In the genomic region with DNA sequence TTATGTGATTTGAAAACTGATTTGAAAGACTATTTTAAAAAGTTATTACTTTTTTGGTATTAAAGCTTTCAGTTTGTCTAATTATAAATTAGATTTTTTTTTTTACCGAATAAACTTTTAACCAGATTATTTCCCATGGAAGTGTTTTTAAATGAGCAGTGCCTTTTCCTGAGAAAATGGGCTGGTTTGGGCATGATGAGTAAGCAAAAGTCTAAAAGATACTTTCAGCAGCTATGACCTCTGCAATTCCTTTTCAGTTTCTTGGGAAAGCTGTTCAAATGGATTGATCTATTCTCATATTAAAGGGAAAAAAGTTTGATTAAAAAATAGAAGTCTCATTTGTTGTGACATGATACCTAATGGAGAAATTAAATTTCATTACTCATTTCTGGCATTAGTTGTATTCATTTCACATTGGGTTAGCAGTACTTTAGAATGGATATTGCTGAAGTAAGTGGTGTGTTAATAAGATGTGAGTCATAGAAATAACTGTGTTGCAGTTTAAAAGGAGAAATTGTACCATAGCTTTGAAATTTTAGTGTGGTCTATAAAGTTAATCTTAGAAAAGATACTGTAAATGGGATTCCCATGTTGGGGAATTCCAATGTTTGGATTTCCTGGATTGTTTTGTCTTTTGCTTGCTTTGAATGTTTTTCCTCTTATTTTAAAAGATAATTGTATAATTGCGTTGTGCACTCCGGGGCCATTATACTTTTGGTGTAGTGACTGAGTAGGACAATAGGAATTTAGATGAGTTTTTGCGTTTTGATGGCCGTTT, we compare ENCODE assay signal across 14 cellular contexts. TPM values are rescaled to one million over a fixed set of nuclear protein-coding genes. Genes with fewer than 3 reads are reported as not detected.
A peak's percentile ranks its signal among the peaks of the same experiment; 100 is the strongest.
DNase-seq lines count a peak whose midpoint lies in the region; ATAC-seq and TF ChIP-seq lines count a peak whose summit lies in the region.
"Had no signal": no experiment of that assay in that cellular context is flagged by ENCODE, and none has a peak within 500 bp of the region (broad histone marks: within the 10 kb centered on the region; RNA-seq: fewer than 3 reads in every experiment).

No MANE protein-coding gene starts in this region.

- POLR2A ChIA-PET in RWPE1 (lab: Yijun Ruan, JAX; ENCODE audit: low non-redundant PET): no interaction called here

- H3K36me3 ChIP-seq in GM23338 (ENCODE audit: insufficient read depth) (no peaks in the 10 kb centered on the region), psoas muscle (ENCODE audit: insufficient read depth in 1 of 2, low read depth in 1 of 2) (no peaks in the 10 kb centered on the region)
- H3K36me3 ChIP-seq: suprapubic skin had no signal

- no peaks in the 10 kb centered on the region for H3K9me2 ChIP-seq in GM23338 (ENCODE audit: insufficient read depth)

- CTCF ChIA-PET in RWPE1 (lab: Yijun Ruan, JAX): interaction anchor here (0.6 to 1.1 kb wide), 4 partner anchors 20 to 683 kb away, joined by 3 read pairs; no protein-coding TSS in a partner anchor

- no peaks in the 10 kb centered on the region for H3K27me3 ChIP-seq in GM23338 (ENCODE audit: insufficient read depth)
- H3K27me3 ChIP-seq in psoas muscle (ENCODE audit: insufficient read depth in 3 of 3, low read length in 2 of 3): no peaks in the 10 kb centered on the region
- H3K27me3 ChIP-seq: suprapubic skin had no signal

- H3K27ac Mint-ChIP-seq in GM23338: peak overlapping the region; percentile 76
- H3K27ac Mint-ChIP-seq: activated CD8-positive, alpha-beta T cell treated with anti-CD3 and anti-CD28 coated beads, Interleukin-2, amount 10 ng/mL, durations not matched to agents 7 days and 5 days; activated naive CD4-positive, alpha-beta T cell treated with anti-CD3 and anti-CD28 coated beads for 36 hours had no signal

- peaks cover 3% of the 10 kb centered on the region; the same call in 2 of the 3 replicates for H3K9me3 Mint-ChIP-seq in GM23338

- H3K79me2 ChIP-seq in GM23338 (replicated peaks; ENCODE audit: insufficient read depth): peaks cover 100% of the 10 kb centered on the region

- intact Hi-C loops in psoas muscle (cut with DNase I): no loop called here

- H3K4me2 ChIP-seq in GM23338: peak overlapping the region; percentile 19

- ATAC-seq in GM23338 (no peak), psoas muscle (peak; percentile 73 to 86 (median 80)), HG02642 (IDR thresholded peaks at IDR 0.05; ENCODE audit: poor library complexity, unreplicated experiment) (no peak), HG03097 (IDR thresholded peaks at IDR 0.05; ENCODE audit: low FRiP score, unreplicated experiment) (no peak)
- ATAC-seq: activated CD8-positive, alpha-beta T cell treated with anti-CD3 and anti-CD28 coated beads, Interleukin-2, amount 10 ng/mL, durations not matched to agents 7 days and 5 days had no signal

- H3K4me3 ChIP-seq in GM23338: no peak overlapping the region
- H3K4me3 ChIP-seq in psoas muscle: no peak overlapping the region
- H3K4me3 ChIP-seq: suprapubic skin had no signal

- peaks cover 13% of the 10 kb centered on the region; the same call in 2 of the 3 replicates for H3K36me3 Mint-ChIP-seq in GM23338 (ENCODE audit: low read depth)

- H3K27ac ChIP-seq in GM23338 (ENCODE audit: low read depth) (0 out of 2 replicates have a peak overlapping the region, but pooled peaks have one; percentile 4), RWPE1 (no peak overlapping the region), epithelial cell of prostate (peak overlapping the region; percentile 53), psoas muscle (peak overlapping the region; percentile 71)
- H3K27ac ChIP-seq: suprapubic skin had no signal

- peaks cover 1% of the 10 kb centered on the region for H3K27me3 Mint-ChIP-seq in GM23338 (ENCODE audit: insufficient read depth, low read depth, poor library complexity)

- DNase-seq in GM23338 (ENCODE audit: low spot score) (no peak), RWPE1 (ENCODE audit: low spot score) (peak; percentile 52), epithelial cell of prostate (ENCODE audit: low read depth, low spot score) (no peak), psoas muscle (no peak), islet precursor cell (no peak)
- DNase-seq: activated CD8-positive, alpha-beta T cell treated with anti-CD3 and anti-CD28 coated beads, Interleukin-2, amount 10 ng/mL, durations not matched to agents 7 days and 5 days; activated naive CD4-positive, alpha-beta T cell treated with anti-CD3 and anti-CD28 coated beads for 36 hours; MM.1S; NCI-H526; nucleus accumbens; SW 1271 had no signal

- peaks cover 22% of the 10 kb centered on the region for H3K4me1 Mint-ChIP-seq in GM23338

- 80 to 83% (median 83%) methylated on average over 5 of the region's 5 CpGs for WGBS in psoas muscle, 3 donors

- no peaks in the 10 kb centered on the region for H3F3A ChIP-seq in GM23338 (replicated peaks; ENCODE audit: low read depth)

- H3K4me1 ChIP-seq in GM23338 (ENCODE audit: insufficient read depth) (peaks cover 54% of the 10 kb centered on the region), psoas muscle (peaks cover 59% of the 10 kb centered on the region)

- peaks cover 16% of the 10 kb centered on the region for H3K9me3 ChIP-seq in psoas muscle
- H3K9me3 ChIP-seq: suprapubic skin had no signal

- TF ChIP-seq CTCF in GM23338 (conservative IDR thresholded peaks at IDR 0.05; ENCODE audit: low read depth in 2 of 2) (no peak), RWPE1 (conservative IDR thresholded peaks at IDR 0.05; ENCODE audit: low read depth) (no peak), psoas muscle (IDR thresholded peaks at IDR 0.05) (no peak)

- no peak overlapping the region for H3K4me3 Mint-ChIP-seq in GM23338
- H3K4me3 Mint-ChIP-seq: activated CD8-positive, alpha-beta T cell treated with anti-CD3 and anti-CD28 coated beads, Interleukin-2, amount 10 ng/mL, durations not matched to agents 7 days and 5 days; activated naive CD4-positive, alpha-beta T cell treated with anti-CD3 and anti-CD28 coated beads for 36 hours had no signal

- no peak overlapping the region for H2AFZ ChIP-seq in GM23338

- H4K20me1 ChIP-seq in GM23338 (replicated peaks; ENCODE audit: insufficient read depth): no peaks in the 10 kb centered on the region; the same call in 1 of the 2 replicates

TF ChIP-seq in GM23338, 12 proteins besides CTCF, POLR2A, EP300 and RAD21:
- TF ChIP-seq ZNF331 (CRISPR knock-in tag; IDR thresholded peaks at IDR 0.05; ENCODE audit: low read depth): no peak
- TF ChIP-seq EZH2phosphoT487 (IDR thresholded peaks at IDR 0.05; ENCODE audit: unreplicated experiment): no peak
- no peak for TF ChIP-seq ZNF114 (CRISPR knock-in tag; IDR thresholded peaks at IDR 0.05)
- TF ChIP-seq STAT1 (IDR thresholded peaks at IDR 0.05; ENCODE audit: unreplicated experiment): no peak
- TF ChIP-seq, protein P1, sequence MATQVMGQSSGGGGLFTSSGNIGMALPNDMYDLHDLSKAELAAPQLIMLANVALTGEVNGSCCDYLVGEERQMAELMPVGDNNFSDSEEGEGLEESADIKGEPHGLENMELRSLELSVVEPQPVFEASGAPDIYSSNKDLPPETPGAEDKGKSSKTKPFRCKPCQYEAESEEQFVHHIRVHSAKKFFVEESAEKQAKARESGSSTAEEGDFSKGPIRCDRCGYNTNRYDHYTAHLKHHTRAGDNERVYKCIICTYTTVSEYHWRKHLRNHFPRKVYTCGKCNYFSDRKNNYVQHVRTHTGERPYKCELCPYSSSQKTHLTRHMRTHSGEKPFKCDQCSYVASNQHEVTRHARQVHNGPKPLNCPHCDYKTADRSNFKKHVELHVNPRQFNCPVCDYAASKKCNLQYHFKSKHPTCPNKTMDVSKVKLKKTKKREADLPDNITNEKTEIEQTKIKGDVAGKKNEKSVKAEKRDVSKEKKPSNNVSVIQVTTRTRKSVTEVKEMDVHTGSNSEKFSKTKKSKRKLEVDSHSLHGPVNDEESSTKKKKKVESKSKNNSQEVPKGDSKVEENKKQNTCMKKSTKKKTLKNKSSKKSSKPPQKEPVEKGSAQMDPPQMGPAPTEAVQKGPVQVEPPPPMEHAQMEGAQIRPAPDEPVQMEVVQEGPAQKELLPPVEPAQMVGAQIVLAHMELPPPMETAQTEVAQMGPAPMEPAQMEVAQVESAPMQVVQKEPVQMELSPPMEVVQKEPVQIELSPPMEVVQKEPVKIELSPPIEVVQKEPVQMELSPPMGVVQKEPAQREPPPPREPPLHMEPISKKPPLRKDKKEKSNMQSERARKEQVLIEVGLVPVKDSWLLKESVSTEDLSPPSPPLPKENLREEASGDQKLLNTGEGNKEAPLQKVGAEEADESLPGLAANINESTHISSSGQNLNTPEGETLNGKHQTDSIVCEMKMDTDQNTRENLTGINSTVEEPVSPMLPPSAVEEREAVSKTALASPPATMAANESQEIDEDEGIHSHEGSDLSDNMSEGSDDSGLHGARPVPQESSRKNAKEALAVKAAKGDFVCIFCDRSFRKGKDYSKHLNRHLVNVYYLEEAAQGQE (IDR thresholded peaks at IDR 0.05; ENCODE audit: unreplicated experiment): no peak
- TF ChIP-seq, protein P2, sequence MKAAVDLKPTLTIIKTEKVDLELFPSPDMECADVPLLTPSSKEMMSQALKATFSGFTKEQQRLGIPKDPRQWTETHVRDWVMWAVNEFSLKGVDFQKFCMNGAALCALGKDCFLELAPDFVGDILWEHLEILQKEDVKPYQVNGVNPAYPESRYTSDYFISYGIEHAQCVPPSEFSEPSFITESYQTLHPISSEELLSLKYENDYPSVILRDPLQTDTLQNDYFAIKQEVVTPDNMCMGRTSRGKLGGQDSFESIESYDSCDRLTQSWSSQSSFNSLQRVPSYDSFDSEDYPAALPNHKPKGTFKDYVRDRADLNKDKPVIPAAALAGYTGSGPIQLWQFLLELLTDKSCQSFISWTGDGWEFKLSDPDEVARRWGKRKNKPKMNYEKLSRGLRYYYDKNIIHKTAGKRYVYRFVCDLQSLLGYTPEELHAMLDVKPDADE (IDR thresholded peaks at IDR 0.05): no peak
TF ChIP-seq in GM23338: peak in this region for 0.

RNA-seq across cellular contexts. Expression of a gene that starts 21.0 kb away (rescaled TPM):
- 110 and 124 TPM in 2 replicates for total RNA-seq in GM23338 (2014; rRNA removed; shearing (Covaris generic))
- polyA plus RNA-seq in GM23338 (2016; fragmentation: Nextera tagmentation; extraction: Ambion mirVana) (473 and 607 TPM in 2 replicates), psoas muscle (100 to 1,000 TPM; 218 to 576 (median 270) TPM)
- total RNA-seq in psoas muscle: 100 to 1,000 TPM; 238 to 607 (median 348) TPM

Comparison
In these comparisons a context has a peak if more than half of its experiments do, and no peak if none do; other contexts are left out.
1. ATAC-seq: peak in psoas muscle (4 of 4); none in GM23338 (single experiment), HG02642 (single experiment) and HG03097 (single experiment).